ENCODE assay signal across 32 cellular contexts in the genomic region with DNA sequence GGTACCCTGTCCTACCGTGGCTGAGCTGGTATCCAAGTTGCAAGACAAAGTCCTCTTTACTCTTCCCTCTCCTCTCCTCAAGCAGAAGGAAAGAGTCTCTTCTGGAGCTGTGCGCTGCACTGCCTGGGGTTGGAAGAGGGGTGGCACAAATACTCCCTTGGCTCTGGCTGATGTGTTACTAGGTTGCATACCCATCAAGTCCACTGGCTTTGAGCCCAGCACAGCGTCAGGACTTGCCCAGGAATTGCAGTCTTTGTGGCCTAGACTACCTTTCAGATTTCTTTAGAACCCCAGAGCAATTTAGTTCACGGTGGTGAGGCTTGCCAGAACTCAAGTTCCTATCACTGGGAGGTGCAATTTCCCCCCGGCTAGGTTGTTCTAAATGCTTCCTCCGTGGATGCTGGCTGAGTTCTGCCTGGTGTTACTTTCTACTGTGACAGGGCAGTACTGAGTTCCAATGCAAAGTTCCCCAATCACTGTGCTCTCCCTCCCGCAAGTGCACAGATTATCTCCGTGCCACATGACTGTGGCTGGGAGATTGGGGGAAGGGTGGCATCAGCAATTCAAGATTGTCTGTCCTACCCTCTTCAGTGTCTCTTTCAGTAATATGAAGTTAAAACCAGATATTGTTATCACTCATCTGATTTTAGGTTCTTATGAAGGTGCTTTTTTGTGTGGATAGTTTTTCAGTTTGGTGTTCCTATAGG. TPM values are rescaled to one million over a fixed set of nuclear protein-coding genes. Genes with fewer than 3 reads are reported as not detected.
"Had no signal": no experiment of that assay in that cellular context is flagged by ENCODE, and none has a peak within 500 bp of the region (broad histone marks: within the 10 kb centered on the region; RNA-seq: fewer than 3 reads in every experiment).

No MANE protein-coding gene starts in this region.

- H3K4me1 Mint-ChIP-seq: activated CD4-positive, alpha-beta T cell treated with anti-CD3 and anti-CD28 coated beads, Interleukin-2, amount 10 ng/mL, durations not matched to agents 7 days and 5 days; activated CD8-positive, alpha-beta memory T cell treated with anti-CD3 and anti-CD28 coated beads, Interleukin-2, amount 10 ng/mL, durations not matched to agents 7 days and 5 days; mesothelial cell of epicardium; naive B cell; nephron progenitor cell; stimulated activated naive B cell treated with anti-CD40 and anti-IgM and Interleukin-4, amounts not matched to agents 10 μg/mL and 1 μg/mL and 100 μg/mL, for 72 hours; T-helper 17 cell had no signal

- H3K79me2 ChIP-seq: hepatocyte had no signal

- H3K4me3 ChIP-seq: gastrocnemius medialis, hepatocyte, pancreas, psoas muscle, smooth muscle cell, stomach, thyroid gland, upper lobe of left lung had no signal

- H3K36me3 ChIP-seq: gastrocnemius medialis, pancreas, stomach, thyroid gland, upper lobe of left lung had no signal

- H3K4me1 ChIP-seq: gastrocnemius medialis, pancreas, psoas muscle, stomach, thyroid gland, upper lobe of left lung had no signal

- H3K27ac Mint-ChIP-seq: activated CD4-positive, alpha-beta T cell treated with anti-CD3 and anti-CD28 coated beads, Interleukin-2, amount 10 ng/mL, durations not matched to agents 7 days and 5 days; activated CD8-positive, alpha-beta memory T cell treated with anti-CD3 and anti-CD28 coated beads, Interleukin-2, amount 10 ng/mL, durations not matched to agents 7 days and 5 days; activated CD8-positive, alpha-beta T cell treated with anti-CD3 and anti-CD28 coated beads, Interleukin-2, amount 10 ng/mL, durations not matched to agents 7 days and 5 days; activated naive CD4-positive, alpha-beta T cell treated with anti-CD3 and anti-CD28 coated beads, Interleukin-2, amount 50 U/mL, for 72 hours; activated T-helper 2 cell treated with anti-CD3 and anti-CD28 coated beads, Interferon-gamma antibody, Interleukin-2, Interleukin-4, amounts not matched to agents 10 μg/mL and 5 μg/mL and 100 μg/mL, durations not matched to agents 14 hours and 24 hours and 36 hours; mesothelial cell of epicardium; naive B cell; nephron progenitor cell; stimulated activated naive B cell treated with anti-CD40 and anti-IgM and Interleukin-4, amounts not matched to agents 10 μg/mL and 1 μg/mL and 100 μg/mL, for 72 hours; T-helper 17 cell had no signal

- ATAC-seq: activated CD8-positive, alpha-beta memory T cell treated with anti-CD3 and anti-CD28 coated beads, Interleukin-2, amount 10 ng/mL, durations not matched to agents 7 days and 5 days; activated CD8-positive, alpha-beta T cell treated with anti-CD3 and anti-CD28 coated beads, Interleukin-2, amount 10 ng/mL, durations not matched to agents 7 days and 5 days; activated naive CD4-positive, alpha-beta T cell treated with anti-CD3 and anti-CD28 coated beads, Interleukin-2, amount 50 U/mL, for 72 hours; gastrocnemius medialis; left cardiac atrium; pancreas; psoas muscle; T-helper 17 cell had no signal

- H3K4me2 ChIP-seq: hepatocyte, smooth muscle cell had no signal

- H3K36me3 Mint-ChIP-seq: stimulated activated naive B cell treated with anti-CD40 and anti-IgM and Interleukin-4, amounts not matched to agents 10 μg/mL and 1 μg/mL and 100 μg/mL, for 72 hours had no signal

- DNase-seq: activated CD4-positive, alpha-beta T cell treated with anti-CD3 and anti-CD28 coated beads for 1 hour; activated CD4-positive, alpha-beta T cell treated with anti-CD3 and anti-CD28 coated beads, Interleukin-2, amount 10 ng/mL, durations not matched to agents 7 days and 5 days; activated CD8-positive, alpha-beta memory T cell treated with anti-CD3 and anti-CD28 coated beads, Interleukin-2, amount 10 ng/mL, durations not matched to agents 7 days and 5 days; activated CD8-positive, alpha-beta T cell treated with anti-CD3 and anti-CD28 coated beads, Interleukin-2, amount 10 ng/mL, durations not matched to agents 7 days and 5 days; activated T-cell treated with anti-CD3 and anti-CD28 coated beads, Interleukin-2, amount 50 U/mL, for 48 hours; dermis blood vessel endothelial cell; effector CD4-positive, alpha-beta T cell; gastrocnemius medialis; glutamatergic neuron; islet precursor cell; left cardiac atrium; naive B cell; nephron progenitor cell; nucleus accumbens; pancreas; psoas muscle; stimulated activated CD4-positive, alpha-beta T cell treated with anti-CD3 and anti-CD28 coated beads, Interleukin-1b, Interleukin-23, amount 100 ng/mL, for 48 hours; stimulated activated CD4-positive, alpha-beta T cell treated with anti-CD3 and anti-CD28 coated beads, Interleukin-4, amount 100 ng/mL, for 4 hours; stimulated activated CD8-positive, alpha-beta memory T cell treated with anti-CD3 and anti-CD28 coated beads, Interleukin-4, amount 100 ng/mL, for 48 hours; stimulated activated naive B cell treated with anti-CD40 and anti-IgM and Interleukin-4, amounts not matched to agents 10 μg/mL and 1 μg/mL and 100 μg/mL, for 72 hours; stomach; T-helper 17 cell; T1000; thyroid gland; upper lobe of left lung had no signal

- H3K27me3 ChIP-seq: gastrocnemius medialis, hepatocyte, pancreas, stomach, thyroid gland, upper lobe of left lung had no signal

- FAIRE-seq: colon had no signal

- H2AFZ ChIP-seq: hepatocyte had no signal

- H3K9me3 ChIP-seq: pancreas, psoas muscle, thyroid gland, upper lobe of left lung had no signal

- H3K4me3 Mint-ChIP-seq: activated CD4-positive, alpha-beta T cell treated with anti-CD3 and anti-CD28 coated beads, Interleukin-2, amount 10 ng/mL, durations not matched to agents 7 days and 5 days; activated CD8-positive, alpha-beta memory T cell treated with anti-CD3 and anti-CD28 coated beads, Interleukin-2, amount 10 ng/mL, durations not matched to agents 7 days and 5 days; activated CD8-positive, alpha-beta T cell treated with anti-CD3 and anti-CD28 coated beads, Interleukin-2, amount 10 ng/mL, durations not matched to agents 7 days and 5 days; mesothelial cell of epicardium; naive B cell; nephron progenitor cell; stimulated activated naive B cell treated with anti-CD40 and anti-IgM and Interleukin-4, amounts not matched to agents 10 μg/mL and 1 μg/mL and 100 μg/mL, for 72 hours; T-helper 17 cell had no signal

- H3K27ac ChIP-seq: gastrocnemius medialis, hepatocyte, pancreas, psoas muscle, stomach, thyroid gland, upper lobe of left lung had no signal

RNA-seq across cellular contexts. Expression of gene MYO3B, which starts 13.4 kb away (rescaled TPM):
- total RNA-seq: dermis blood vessel endothelial cell, left cardiac atrium had no signal
- polyA plus RNA-seq: liver, psoas muscle had no signal
